Comparison of ENCODE assay signal across 8 cellular contexts in genomic region chr14:91241848-91242247, GRCh38. TPM values are rescaled to one million over a fixed set of nuclear protein-coding genes. Genes with fewer than 3 reads are reported as not detected.
DNase-seq lines count a peak whose midpoint lies in the region; ATAC-seq and TF ChIP-seq lines count a peak whose summit lies in the region.

No MANE protein-coding gene starts in this region.

- 74% methylated on average over 8 of the region's 8 CpGs for WGBS in right cardiac atrium

- ATAC-seq in DND-41 (ENCODE audit: insufficient read depth, low read depth) (no peak), GM21360 (IDR thresholded peaks at IDR 0.05; ENCODE audit: unreplicated experiment) (peak; percentile 51), right cardiac atrium (no peak)

- intact Hi-C loops in right cardiac atrium (cut with DNase I): no loop called here

- peak overlapping the region; percentile 52 for H3K27ac ChIP-seq in DND-41 (ENCODE audit: low read length)
- H3K27ac ChIP-seq in duodenal mucosa (ENCODE audit: low read depth, low read length): no peak overlapping the region
- no peak overlapping the region for H3K27ac ChIP-seq in right cardiac atrium (ENCODE audit: low read length)

- H3K27me3 ChIP-seq in DND-41 (ENCODE audit: insufficient read depth, low read length, poor library complexity) (no peaks in the 10 kb centered on the region), duodenal mucosa (ENCODE audit: control insufficient read depth in 1 of 2, insufficient read depth in 2 of 2, low read length in 2 of 2) (no peaks in the 10 kb centered on the region), right cardiac atrium (ENCODE audit: control insufficient read depth, insufficient read depth) (no peaks in the 10 kb centered on the region)

- no peak for TF ChIP-seq CTCF in DND-41 (IDR thresholded peaks at IDR 0.05; ENCODE audit: borderline replicate concordance, extremely low read depth, low read length, poor library complexity, severe bottlenecking)
- no peak for TF ChIP-seq CTCF in type B pancreatic cell (conservative IDR thresholded peaks at IDR 0.05)

- no peaks in the 10 kb centered on the region for H3K9me3 ChIP-seq in DND-41 (ENCODE audit: insufficient read depth, low read length, severe bottlenecking)
- no peaks in the 10 kb centered on the region for H3K9me3 ChIP-seq in duodenal mucosa (ENCODE audit: control insufficient read depth in 1 of 2, low read length in 2 of 2)
- no peaks in the 10 kb centered on the region for H3K9me3 ChIP-seq in right cardiac atrium (ENCODE audit: control insufficient read depth, low read length)

- H3K36me3 ChIP-seq in DND-41 (ENCODE audit: insufficient read depth, low read length) (no peaks in the 10 kb centered on the region), duodenal mucosa (ENCODE audit: control insufficient read depth in 1 of 2, insufficient read depth in 2 of 2, low read length in 2 of 2) (no peaks in the 10 kb centered on the region)

- DNase-seq in DND-41 (no peak), NCI-H2081 treated with DMSO at 0.1 percent for 48 hours (lab: John Stamatoyannopoulos, UW) (no peak), type B pancreatic cell (ENCODE audit: extremely low spot score, unreplicated experiment) (no peak), dermis blood vessel endothelial cell (no peak), right cardiac atrium (no peak)

- no peak overlapping the region for H3K9ac ChIP-seq in DND-41 (ENCODE audit: low read depth, low read length)
- H3K9ac ChIP-seq in duodenal mucosa (ENCODE audit: low read depth in 1 of 2, low read length in 2 of 2): peak overlapping the region in 1 of 2 donors; percentile 4

- H2AFZ ChIP-seq in DND-41 (ENCODE audit: low read depth, low read length): no peak overlapping the region

- H3K36me3 Mint-ChIP-seq in IgD-negative memory B cell (peaks cover 2% of the 10 kb centered on the region), type B pancreatic cell (peaks cover 4% of the 10 kb centered on the region)

- H3K4me3 Mint-ChIP-seq in IgD-negative memory B cell (peak overlapping the region; percentile 35 to 87 (median 76)), type B pancreatic cell (no peak overlapping the region)

- no peaks in the 10 kb centered on the region for H3K79me2 ChIP-seq in DND-41 (ENCODE audit: insufficient read depth, low read length)

- H4K20me1 ChIP-seq in DND-41 (ENCODE audit: insufficient read depth, low read length): no peaks in the 10 kb centered on the region

- peak overlapping the region; percentile 43 to 93 (median 84) for H3K27ac Mint-ChIP-seq in IgD-negative memory B cell
- H3K27ac Mint-ChIP-seq in type B pancreatic cell: no peak overlapping the region

- H3K4me2 ChIP-seq in DND-41 (ENCODE audit: insufficient read depth, low read length): no peak overlapping the region

- H3K4me1 Mint-ChIP-seq in IgD-negative memory B cell: peaks cover 29 to 54% (median 37%) of the 10 kb centered on the region in 3 donors
- no peaks in the 10 kb centered on the region for H3K4me1 Mint-ChIP-seq in type B pancreatic cell (ENCODE audit: unreplicated experiment)

- H3K4me1 ChIP-seq in DND-41 (ENCODE audit: insufficient read depth, low read length) (peaks cover 58% of the 10 kb centered on the region), duodenal mucosa (ENCODE audit: control insufficient read depth in 1 of 2, insufficient read depth in 2 of 2, low read length in 2 of 2) (peaks cover 4 to 29% of the 10 kb centered on the region in 2 donors), right cardiac atrium (ENCODE audit: control insufficient read depth, insufficient read depth, low read length) (peaks cover 3% of the 10 kb centered on the region)

- H3K27me3 Mint-ChIP-seq in IgD-negative memory B cell: no peaks in the 10 kb centered on the region
- peaks cover 13% of the 10 kb centered on the region for H3K27me3 Mint-ChIP-seq in type B pancreatic cell

- H3K4me3 ChIP-seq in DND-41 (ENCODE audit: low read depth in 1 of 2, low read length in 2 of 2) (no peak overlapping the region), duodenal mucosa (ENCODE audit: low read depth in 1 of 2, low read length in 2 of 2) (peak overlapping the region; percentile 12 to 57), right cardiac atrium (ENCODE audit: low read length) (no peak overlapping the region)

- H3K9me3 Mint-ChIP-seq in IgD-negative memory B cell (no peaks in the 10 kb centered on the region), type B pancreatic cell (no peaks in the 10 kb centered on the region)

RNA-seq across cellular contexts. Expression of gene GPR68, which starts 2.7 kb away (rescaled TPM):
- polyA plus RNA-seq in IgD-negative memory B cell (1.6 TPM), right cardiac atrium (0.25 TPM)
- total RNA-seq in type B pancreatic cell (ENCODE audit: low replicate concordance) (0.33 and 0.58 TPM in 2 replicates), dermis blood vessel endothelial cell (0.74 and 1.2 TPM in 2 replicates), right cardiac atrium (1 to 10 TPM in 1 of 4 donors, under 1 TPM in 3; 0.63 to 1.0 (median 0.80) TPM)

Comparison
In these comparisons a context has a peak if more than half of its experiments do, and no peak if none do; other contexts are left out.
1. H3K4me3 ChIP-seq: peak in duodenal mucosa (2 of 2); none in DND-41 (0 of 2) and right cardiac atrium (single experiment).